17 cellular contexts compared by ENCODE assay signal in genomic region chr1:45411510-45411899, GRCh38.
A peak's percentile ranks its signal among the peaks of the same experiment; 100 is the strongest.
DNase-seq lines count a peak whose midpoint lies in the region; ATAC-seq and TF ChIP-seq lines count a peak whose summit lies in the region.
"Had no signal": no experiment of that assay in that cellular context is flagged by ENCODE, and none has a peak within 500 bp of the region (broad histone marks: within the 10 kb centered on the region; RNA-seq: fewer than 3 reads in every experiment).

No MANE protein-coding gene starts in this region.

- peaks cover 4 to 8% of the 10 kb centered on the region in 2 donors for H3K36me3 Mint-ChIP-seq in CD14-positive monocyte
- peaks cover 8% of the 10 kb centered on the region for H3K36me3 Mint-ChIP-seq in IgD-negative memory B cell
- H3K36me3 Mint-ChIP-seq in activated CD4-positive, alpha-beta memory T cell treated with anti-CD3 and anti-CD28 coated beads for 36 hours = no peaks in the 10 kb centered on the region
- H3K36me3 Mint-ChIP-seq: activated naive CD8-positive, alpha-beta T cell treated with anti-CD3 and anti-CD28 coated beads, Interleukin-2, amount 10 ng/mL, durations not matched to agents 7 days and 5 days had no signal

- no peak overlapping the region for H3K23ac ChIP-seq in mesendoderm (ENCODE audit: low read length)

- no peaks in the 10 kb centered on the region for H3K79me2 ChIP-seq in mesendoderm (ENCODE audit: control insufficient read depth, insufficient read depth, low read length)

- H2BK5ac ChIP-seq in mesendoderm (ENCODE audit: low read length) = no peak overlapping the region

- no peak overlapping the region for H3K9ac ChIP-seq in mesendoderm (ENCODE audit: low read length)

- CTCF ChIA-PET in activated CD4-positive, alpha-beta memory T cell treated with anti-CD3 and anti-CD28 coated beads for 36 hours (lab: Charles Lee) = no interaction called here

- H3K4ac ChIP-seq in mesendoderm (ENCODE audit: low read depth, low read length) = no peak overlapping the region

- H4K8ac ChIP-seq in mesendoderm (ENCODE audit: low read depth, low read length) = no peak overlapping the region

- H3K36me3 ChIP-seq in mesendoderm (ENCODE audit: control insufficient read depth, insufficient read depth, low read length) = no peaks in the 10 kb centered on the region

- no peaks in the 10 kb centered on the region for H3K79me1 ChIP-seq in mesendoderm (ENCODE audit: low read length)

- intact Hi-C loops in CD14-positive monocyte (cut with micrococcal nuclease) = loop anchor here in 1 of 2 donors (5.0 kb wide), 1 partner anchor 81 kb away; the partner anchor contains the start of gene TESK2
- intact Hi-C loops in activated CD4-positive, alpha-beta memory T cell treated with anti-CD3 and anti-CD28 coated beads for 36 hours (cut with micrococcal nuclease) = no loop called here

- no CpG with 5 or more reads among the region's 3 CpGs for WGBS in mesendoderm (ENCODE audit: extremely low coverage, insufficient coverage, low lambda C conversion rate)

- POLR2A ChIA-PET in activated CD4-positive, alpha-beta memory T cell treated with anti-CD3 and anti-CD28 coated beads for 36 hours (lab: Charles Lee) = no interaction called here

- H3K4me1 ChIP-seq in mesendoderm (ENCODE audit: control insufficient read depth, low read depth, low read length) = no peaks in the 10 kb centered on the region

- no peak overlapping the region for H3K56ac ChIP-seq in mesendoderm (ENCODE audit: low read length)

- no peaks in the 10 kb centered on the region for H3K27me3 ChIP-seq in mesendoderm (ENCODE audit: insufficient read depth, low read length, poor library complexity)

- no peak overlapping the region for H3K18ac ChIP-seq in mesendoderm (ENCODE audit: low read length)

- no peak for TF ChIP-seq CTCF in CD14-positive monocyte (IDR thresholded peaks at IDR 0.05)

- H4K5ac ChIP-seq in mesendoderm (ENCODE audit: low read length) = no peak overlapping the region

- H3K27ac Mint-ChIP-seq in CD14-positive monocyte = peak overlapping the region in 5 of 7 donors; percentile 17 to 69 (median 31)
- H3K27ac Mint-ChIP-seq in IgD-negative memory B cell = peak overlapping the region; percentile 34 to 91 (median 82)
- no peak overlapping the region for H3K27ac Mint-ChIP-seq in activated CD4-positive, alpha-beta memory T cell treated with anti-CD3 and anti-CD28 coated beads for 36 hours
- H3K27ac Mint-ChIP-seq: activated naive CD8-positive, alpha-beta T cell treated with anti-CD3 and anti-CD28 coated beads, Interleukin-2, amount 10 ng/mL, durations not matched to agents 7 days and 5 days had no signal

- no peak for ATAC-seq in left lobe of liver

- no peak overlapping the region for H2BK120ac ChIP-seq in mesendoderm (ENCODE audit: low read depth, low read length)

- peaks cover 0 to 2% (median 0%) of the 10 kb centered on the region in 3 donors for H3K27me3 Mint-ChIP-seq in CD14-positive monocyte (ENCODE audit: low read depth in 3 of 3)
- peaks cover 1% of the 10 kb centered on the region for H3K27me3 Mint-ChIP-seq in IgD-negative memory B cell
- no peaks in the 10 kb centered on the region for H3K27me3 Mint-ChIP-seq in activated CD4-positive, alpha-beta memory T cell treated with anti-CD3 and anti-CD28 coated beads for 36 hours
- H3K27me3 Mint-ChIP-seq: activated naive CD8-positive, alpha-beta T cell treated with anti-CD3 and anti-CD28 coated beads, Interleukin-2, amount 10 ng/mL, durations not matched to agents 7 days and 5 days had no signal

- H3K4me3 Mint-ChIP-seq in CD14-positive monocyte (no peak overlapping the region), IgD-negative memory B cell (peak overlapping the region in 2 of 4 donors; percentile 47 to 73)
- H3K4me3 Mint-ChIP-seq in activated CD4-positive, alpha-beta memory T cell treated with anti-CD3 and anti-CD28 coated beads for 36 hours = no peak overlapping the region
- H3K4me3 Mint-ChIP-seq: activated naive CD8-positive, alpha-beta T cell treated with anti-CD3 and anti-CD28 coated beads, Interleukin-2, amount 10 ng/mL, durations not matched to agents 7 days and 5 days had no signal

- peaks cover 51% of the 10 kb centered on the region for H3K4me1 Mint-ChIP-seq in CD14-positive monocyte
- peaks cover 56 to 60% (median 60%) of the 10 kb centered on the region in 3 donors for H3K4me1 Mint-ChIP-seq in IgD-negative memory B cell
- peaks cover 5% of the 10 kb centered on the region for H3K4me1 Mint-ChIP-seq in activated CD4-positive, alpha-beta memory T cell treated with anti-CD3 and anti-CD28 coated beads for 36 hours (ENCODE audit: low read depth)

- H3K4me3 ChIP-seq in mesendoderm (ENCODE audit: low read length) = no peak overlapping the region

- H2AK5ac ChIP-seq in mesendoderm (ENCODE audit: low read length) = no peak overlapping the region

- H2BK15ac ChIP-seq in mesendoderm (replicated peaks; ENCODE audit: low read depth) = no peak overlapping the region

- H3K4me2 ChIP-seq in mesendoderm (ENCODE audit: low read length) = no peak overlapping the region

- DNase-seq in CD14-positive monocyte (ENCODE audit: low spot score) (no peak), SK-MEL-5 (ENCODE audit: low read depth, low spot score) (peak; percentile 65), mesendoderm (peak; percentile 33), middle frontal gyrus (ENCODE audit: extremely low spot score, low spot score) (no peak), left lobe of liver (ENCODE audit: low spot score) (no peak)
- DNase-seq in activated CD4-positive, alpha-beta memory T cell treated with anti-CD3 and anti-CD28 coated beads for 36 hours = no peak
- DNase-seq in activated CD4-positive, CD25-positive, alpha-beta regulatory T cell (lab: John Stamatoyannopoulos, UW) = no peak
- DNase-seq: activated naive CD8-positive, alpha-beta T cell treated with anti-CD3 and anti-CD28 coated beads, Interleukin-2, amount 10 ng/mL, durations not matched to agents 7 days and 5 days; activated T-cell treated with anti-CD3 and anti-CD28 coated beads, Interleukin-2, amount 50 U/mL, for 48 hours; dermis blood vessel endothelial cell; GDM1; head of caudate nucleus; kidney; NCI-H1092 treated with DMSO at 0.1 percent for 48 hours; NCI-H446; retina had no signal

- H3K27ac ChIP-seq in mesendoderm (ENCODE audit: low read depth, low read length) = no peak overlapping the region

- H3K9me3 Mint-ChIP-seq in CD14-positive monocyte = peaks cover 0 to 1% (median 0%) of the 10 kb centered on the region in 7 donors
- H3K9me3 Mint-ChIP-seq in IgD-negative memory B cell = peaks cover 2 to 6% (median 2%) of the 10 kb centered on the region in 3 donors
- H3K9me3 Mint-ChIP-seq in activated CD4-positive, alpha-beta memory T cell treated with anti-CD3 and anti-CD28 coated beads for 36 hours = no peaks in the 10 kb centered on the region
- H3K9me3 Mint-ChIP-seq: activated naive CD8-positive, alpha-beta T cell treated with anti-CD3 and anti-CD28 coated beads, Interleukin-2, amount 10 ng/mL, durations not matched to agents 7 days and 5 days had no signal

- in situ Hi-C loops in SK-MEL-5 (cut with HindIII; ENCODE audit: low pct_unique_long_range_greater_than_20kb, low sequenced_read_pairs) = no loop called here

Comparison
In these comparisons a context has a peak if more than half of its experiments do, and no peak if none do; other contexts are left out.
1. DNase-seq: peak in SK-MEL-5 (single experiment) and mesendoderm (single experiment); none in CD14-positive monocyte (single experiment), middle frontal gyrus (single experiment), activated CD4-positive, alpha-beta memory T cell treated with anti-CD3 and anti-CD28 coated beads for 36 hours (single experiment), activated CD4-positive, CD25-positive, alpha-beta regulatory T cell (0 of 4) and left lobe of liver (single experiment).